Comparison of ENCODE assay signal across 12 cellular contexts in the genomic region with DNA sequence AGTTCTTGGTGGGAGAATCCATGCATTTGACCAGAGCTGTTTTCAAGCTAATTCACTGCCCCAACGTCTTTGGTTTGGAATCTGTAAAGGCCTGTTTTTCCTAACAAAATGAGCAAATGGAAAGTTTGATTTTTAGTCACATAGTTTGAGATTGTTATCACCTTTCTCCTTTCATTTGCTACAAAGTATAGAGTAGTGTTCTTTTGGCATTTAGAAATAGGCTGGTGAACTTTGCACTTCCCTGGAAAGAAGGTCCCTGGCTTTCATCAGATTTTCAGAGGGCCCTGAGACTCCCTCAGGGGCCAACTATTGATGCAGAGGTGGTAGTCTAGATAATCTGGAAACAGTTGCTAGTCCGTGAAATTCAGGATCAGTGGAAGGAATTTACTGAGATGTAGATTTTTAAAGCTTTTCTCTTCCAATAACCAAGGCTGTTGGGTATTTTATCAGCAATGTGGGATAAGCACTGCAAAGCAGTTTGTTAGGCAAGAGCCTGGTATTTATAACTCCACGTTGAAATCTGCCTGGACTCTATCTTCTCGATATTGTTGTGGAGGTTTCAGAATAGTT. TPM values are rescaled to one million over a fixed set of nuclear protein-coding genes. Genes with fewer than 3 reads are reported as not detected.
DNase-seq lines count a peak whose midpoint lies in the region; ATAC-seq, FAIRE-seq and TF ChIP-seq lines count a peak whose summit lies in the region.
"Had no signal": no experiment of that assay in that cellular context is flagged by ENCODE, and none has a peak within 500 bp of the region (broad histone marks: within the 10 kb centered on the region; RNA-seq: fewer than 3 reads in every experiment).

No MANE protein-coding gene starts in this region.

- peak overlapping the region; percentile 24 to 99 (median 41) for H3K27ac Mint-ChIP-seq in brain

- no peak for TF ChIP-seq CTCF in AG04450 (IDR thresholded peaks at IDR 0.05; ENCODE audit: low read depth, low read length)
- TF ChIP-seq CTCF in brain (conservative IDR thresholded peaks at IDR 0.05) = no peak
- no peak for TF ChIP-seq CTCF in kidney (IDR thresholded peaks at IDR 0.05; ENCODE audit: borderline replicate concordance, extremely low read depth, insufficient read depth)

- intact Hi-C loops in kidney (cut with DNase I) = no loop called here

- FAIRE-seq in kidney (lab: Jason Lieb, UNC) = no peak

- H3K9ac ChIP-seq in HUES6 (ENCODE audit: low read length) (no peak overlapping the region), kidney (ENCODE audit: low read length in 2 of 2) (peak overlapping the region in 1 of 2 donors; percentile 88)

- no peaks in the 10 kb centered on the region for H3K36me3 ChIP-seq in HUES6 (ENCODE audit: control insufficient read depth, insufficient read depth, low read length)
- peaks cover 9% of the 10 kb centered on the region for H3K36me3 ChIP-seq in mesodermal cell (ENCODE audit: control insufficient read depth, insufficient read depth, low read length)
- no peaks in the 10 kb centered on the region for H3K36me3 ChIP-seq in kidney (ENCODE audit: control insufficient read depth in 1 of 2, insufficient read depth in 2 of 2, low read length in 2 of 2)

- peaks cover 53% of the 10 kb centered on the region for H3K4me1 Mint-ChIP-seq in brain

- H3K9me3 Mint-ChIP-seq in brain = peaks cover 0 to 5% (median 3%) of the 10 kb centered on the region in 5 experiments

- peaks cover 3% of the 10 kb centered on the region for H3K27me3 ChIP-seq in AG04450 (ENCODE audit: control insufficient read depth, insufficient read depth, low read length)
- H3K27me3 ChIP-seq in HUES6 (ENCODE audit: control insufficient read depth, insufficient read depth, low read length) = no peaks in the 10 kb centered on the region

- H3K4me1 ChIP-seq in HUES6 (ENCODE audit: control insufficient read depth, insufficient read depth, low read length) = peaks cover 18% of the 10 kb centered on the region; the same call in 1 of the 2 replicates
- H3K4me1 ChIP-seq in mesodermal cell (ENCODE audit: control insufficient read depth, insufficient read depth, low read length, poor library complexity, severe bottlenecking) = peaks cover 14% of the 10 kb centered on the region
- H3K4me1 ChIP-seq in kidney (ENCODE audit: control insufficient read depth in 1 of 2, insufficient read depth in 1 of 2, low read depth in 1 of 2, low read length in 2 of 2) = peaks cover 5 to 8% of the 10 kb centered on the region in 2 donors

- H3K4me3 ChIP-seq in AG04450 (ENCODE audit: low read depth, low read length) (peak overlapping the region; percentile 41), HUES6 (ENCODE audit: low read depth, low read length) (peak overlapping the region; percentile 86), mesodermal cell (ENCODE audit: extremely low read depth, insufficient read depth, low read length, poor library complexity, severe bottlenecking) (peak overlapping the region; percentile 80), kidney (ENCODE audit: low read length in 2 of 2) (peak overlapping the region in 1 of 2 donors; percentile 98)

- H3K9me3 ChIP-seq in AG04450 (ENCODE audit: control insufficient read depth, insufficient read depth, low read length) (no peaks in the 10 kb centered on the region; the same call in 1 of the 2 replicates), HUES6 (ENCODE audit: control insufficient read depth, insufficient read depth, low read depth, low read length) (no peaks in the 10 kb centered on the region), mesodermal cell (ENCODE audit: control insufficient read depth, low read length) (no peaks in the 10 kb centered on the region), kidney (ENCODE audit: control insufficient read depth in 1 of 2, low read length in 2 of 2) (no peaks in the 10 kb centered on the region)

- 66 to 83% methylated on average over 1 to 2 of the region's 4 CpGs for WGBS in mesodermal cell (ENCODE audit: insufficient coverage in 2 of 2), 2 experiments

- ATAC-seq in GM21576 (IDR thresholded peaks at IDR 0.05; ENCODE audit: unreplicated experiment) = no peak

- peak overlapping the region; percentile 89 to 97 (median 91) for H3K4me3 Mint-ChIP-seq in brain

- CTCF ChIA-PET in AG04450 (lab: Charles Lee) = interaction anchor here (1.8 to 2.5 kb wide), 2 partner anchors 18 to 266 kb away, joined by 7 to 12 read pairs; no protein-coding TSS in a partner anchor

- POLR2A ChIA-PET in AG04450 (lab: Yijun Ruan, JAX) = no interaction called here

- H3K27me3 Mint-ChIP-seq in brain = peaks cover 16% of the 10 kb centered on the region

- H3K36me3 Mint-ChIP-seq in brain = no peaks in the 10 kb centered on the region

- H3K27ac ChIP-seq in AG04450 (ENCODE audit: low read depth, low read length) (no peak overlapping the region), HUES6 (ENCODE audit: low read depth, low read length) (no peak overlapping the region), mesodermal cell (ENCODE audit: low read depth, low read length, severe bottlenecking) (peak overlapping the region; percentile 30), kidney (ENCODE audit: low read depth in 2 of 2, low read length in 2 of 2) (no peak overlapping the region)

- DNase-seq in AG04450 (ENCODE audit: low read depth, low spot score) = no peak
- DNase-seq in epidermal melanocyte (ENCODE audit: insufficient read length, low spot score) = no peak
- no peak for DNase-seq in NCI-H1048 (lab: John Stamatoyannopoulos, UW)
- DNase-seq in kidney = no peak
- DNase-seq: GOT3; hypothalamus; NCI-H1930; stimulated activated CD4-positive, alpha-beta T cell treated with anti-CD3 and anti-CD28 coated beads, Interleukin-2, amount 100 ng/mL, for 48 hours had no signal

RNA-seq across cellular contexts. Expression of gene ARFGEF2, which starts 1.7 kb away (rescaled TPM):
- polyA plus RNA-seq in AG04450 (2011; rRNA removed) (20.5 and 22.3 TPM in 2 replicates), brain (ENCODE audit: insufficient read depth, low read depth, low replicate concordance) (7.9 TPM), kidney (ENCODE audit: insufficient read depth, low read depth, low replicate concordance) (7.4 TPM)
- 50.6 and 53.7 TPM in 2 replicates for polyA minus RNA-seq in AG04450 (2011; rRNA and poly(A)+ RNA removed)
- 13.5 TPM for polyA plus RNA-seq in mesodermal cell (2013, experiment 1 of 2)
- 11.6 TPM for polyA plus RNA-seq in mesodermal cell (2013, experiment 2 of 2)
- total RNA-seq in kidney = 36.9 TPM
